8 cellular contexts compared by ENCODE assay signal in genomic region chr16:57736419-57737281, GRCh38. TPM values are rescaled to one million over a fixed set of nuclear protein-coding genes. Genes with fewer than 3 reads are reported as not detected.
DNase-seq lines count a peak whose midpoint lies in the region; ATAC-seq and TF ChIP-seq lines count a peak whose summit lies in the region.

No MANE protein-coding gene starts in this region.

- H3K27ac Mint-ChIP-seq in naive B cell, result peak overlapping the region in 5 of 6 donors; percentile 82 to 94 (median 84)

- peaks cover 0 to 1% (median 0%) of the 10 kb centered on the region in 7 donors for H3K9me3 Mint-ChIP-seq in naive B cell

- intact Hi-C loops in tibial artery (cut with DNase I; ENCODE audit: low total_unique reads), result loop anchor here (5.0 to 10.0 kb wide), 2 partner anchors 66 to 388 kb away; partner anchors contain the start of genes CFAP20 and KIFC3

- 5 to 7% methylated on average over 21 of the region's 21 CpGs for WGBS in esophagus, 2 donors

- no peak for ATAC-seq in naive B cell (ENCODE audit: low read depth in 2 of 2)
- ATAC-seq in GM18517 (IDR thresholded peaks at IDR 0.05; ENCODE audit: unreplicated experiment), result no peak

- H3K4me1 ChIP-seq in esophagus (ENCODE audit: control insufficient read depth in 2 of 2, insufficient read depth in 2 of 2, low read length in 1 of 2) (peaks cover 4 to 18% of the 10 kb centered on the region in 2 donors), tibial artery (peaks cover 0 to 45% (median 21%) of the 10 kb centered on the region in 4 donors)

- peaks cover 14 to 39% (median 16%) of the 10 kb centered on the region in 3 donors for H3K4me1 Mint-ChIP-seq in naive B cell

- H3K9me3 ChIP-seq in esophagus (ENCODE audit: control insufficient read depth in 2 of 2, insufficient read depth in 1 of 2, low read depth in 1 of 2, low read length in 1 of 2) (no peaks in the 10 kb centered on the region), tibial artery (no peaks in the 10 kb centered on the region)

- peak overlapping the region; percentile 79 for H3K27ac ChIP-seq in 22Rv1
- H3K27ac ChIP-seq in esophagus (ENCODE audit: low read depth in 2 of 2, low read length in 1 of 2), result peak overlapping the region; percentile 50 to 86
- peak overlapping the region; percentile 66 to 75 for H3K27ac ChIP-seq in tibial artery

- H3K36me3 Mint-ChIP-seq in naive B cell, result no peaks in the 10 kb centered on the region

- H3K4me3 ChIP-seq in esophagus (ENCODE audit: low read depth in 1 of 2, low read length in 2 of 2) (peak overlapping the region; percentile 86 to 92), tibial artery (peak overlapping the region; percentile 78 to 80)

- no peaks in the 10 kb centered on the region for H3K27me3 ChIP-seq in esophagus (ENCODE audit: control insufficient read depth in 1 of 2, insufficient read depth in 2 of 2, low read length in 2 of 2)
- no peaks in the 10 kb centered on the region for H3K27me3 ChIP-seq in tibial artery

- H3K36me3 ChIP-seq in esophagus (ENCODE audit: control insufficient read depth in 2 of 2, insufficient read depth in 2 of 2, low read length in 1 of 2), result peaks cover 0 to 4% of the 10 kb centered on the region in 2 donors
- H3K36me3 ChIP-seq in tibial artery, result peaks cover 0 to 9% (median 0%) of the 10 kb centered on the region in 3 donors

- TF ChIP-seq CTCF in 22Rv1 (IDR thresholded peaks at IDR 0.05) (peak; percentile 42), GM12874 (IDR thresholded peaks at IDR 0.05; ENCODE audit: insufficient read depth, low read depth, low read length) (0 out of 2 replicates have a peak, but pooled peaks have one; percentile 4), tibial artery (IDR thresholded peaks at IDR 0.05) (peak in 1 of 2 experiments; percentile 7)

- no peaks in the 10 kb centered on the region for H3K27me3 Mint-ChIP-seq in naive B cell

- peak overlapping the region; percentile 90 to 100 (median 98) for H3K4me3 Mint-ChIP-seq in naive B cell

- peak; percentile 85 for DNase-seq in NCI-H226
- DNase-seq in activated T-cell treated with anti-CD3 and anti-CD28 coated beads for 24 hours (ENCODE audit: low read depth), result peak; percentile 35
- DNase-seq in naive B cell, result no peak
- no peak for DNase-seq in tibial artery

RNA-seq across cellular contexts. Expression of gene KATNB1, which starts 1.1 kb away (rescaled TPM):
- 10 to 100 TPM; 10.5 to 16.5 TPM for polyA plus RNA-seq in esophagus
- 10 to 100 TPM in 3 of 6 donors, 1 to 10 TPM in 3; 6.1 to 27.2 (median 10.0) TPM for polyA plus RNA-seq in naive B cell (ENCODE audit: low read depth in 6 of 6)

RNA-seq across cellular contexts. Expression of gene DRC7, which starts 42.0 kb away (rescaled TPM):
- not detected for polyA plus RNA-seq in esophagus
- not detected for polyA plus RNA-seq in naive B cell (ENCODE audit: low read depth in 6 of 6)

Comparison
In these comparisons a context has a peak if more than half of its experiments do, and no peak if none do; other contexts are left out.
1. DNase-seq: peak in NCI-H226 (single experiment) and activated T-cell treated with anti-CD3 and anti-CD28 coated beads for 24 hours (single experiment); none in naive B cell (single experiment) and tibial artery (0 of 2).
2. Peak in every context shown above with its lines, with median percentiles within 50 percentile points of each other: H3K27ac ChIP-seq.